In the genomic region with DNA sequence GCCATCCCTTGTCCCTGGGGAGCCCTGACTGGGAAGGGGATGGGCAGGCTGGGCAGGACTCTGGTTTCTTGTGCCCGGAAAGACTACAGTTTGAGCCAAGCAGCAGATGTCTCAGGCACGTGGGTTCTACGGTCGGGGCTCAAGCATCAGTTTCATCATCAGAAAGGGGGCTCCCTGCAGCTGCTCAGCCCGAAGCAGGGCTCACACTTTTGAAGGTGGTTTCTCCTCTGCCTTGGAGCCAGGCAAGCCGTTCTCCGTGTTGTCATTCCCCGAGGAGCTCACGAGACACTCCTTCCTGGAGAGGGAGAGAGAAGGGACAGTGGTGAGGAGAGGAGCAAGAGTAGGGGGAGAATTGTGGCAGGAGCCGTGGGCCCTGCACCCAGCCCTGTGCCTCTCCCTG, we compare ENCODE assay signal across 1 cellular context.
TF ChIP-seq lines count a peak whose summit lies in the region.

No MANE protein-coding gene starts in this region.

TF ChIP-seq in SK-N-SH, 30 proteins besides CTCF, POLR2A, EP300 and RAD21:
- TF ChIP-seq, protein P1, sequence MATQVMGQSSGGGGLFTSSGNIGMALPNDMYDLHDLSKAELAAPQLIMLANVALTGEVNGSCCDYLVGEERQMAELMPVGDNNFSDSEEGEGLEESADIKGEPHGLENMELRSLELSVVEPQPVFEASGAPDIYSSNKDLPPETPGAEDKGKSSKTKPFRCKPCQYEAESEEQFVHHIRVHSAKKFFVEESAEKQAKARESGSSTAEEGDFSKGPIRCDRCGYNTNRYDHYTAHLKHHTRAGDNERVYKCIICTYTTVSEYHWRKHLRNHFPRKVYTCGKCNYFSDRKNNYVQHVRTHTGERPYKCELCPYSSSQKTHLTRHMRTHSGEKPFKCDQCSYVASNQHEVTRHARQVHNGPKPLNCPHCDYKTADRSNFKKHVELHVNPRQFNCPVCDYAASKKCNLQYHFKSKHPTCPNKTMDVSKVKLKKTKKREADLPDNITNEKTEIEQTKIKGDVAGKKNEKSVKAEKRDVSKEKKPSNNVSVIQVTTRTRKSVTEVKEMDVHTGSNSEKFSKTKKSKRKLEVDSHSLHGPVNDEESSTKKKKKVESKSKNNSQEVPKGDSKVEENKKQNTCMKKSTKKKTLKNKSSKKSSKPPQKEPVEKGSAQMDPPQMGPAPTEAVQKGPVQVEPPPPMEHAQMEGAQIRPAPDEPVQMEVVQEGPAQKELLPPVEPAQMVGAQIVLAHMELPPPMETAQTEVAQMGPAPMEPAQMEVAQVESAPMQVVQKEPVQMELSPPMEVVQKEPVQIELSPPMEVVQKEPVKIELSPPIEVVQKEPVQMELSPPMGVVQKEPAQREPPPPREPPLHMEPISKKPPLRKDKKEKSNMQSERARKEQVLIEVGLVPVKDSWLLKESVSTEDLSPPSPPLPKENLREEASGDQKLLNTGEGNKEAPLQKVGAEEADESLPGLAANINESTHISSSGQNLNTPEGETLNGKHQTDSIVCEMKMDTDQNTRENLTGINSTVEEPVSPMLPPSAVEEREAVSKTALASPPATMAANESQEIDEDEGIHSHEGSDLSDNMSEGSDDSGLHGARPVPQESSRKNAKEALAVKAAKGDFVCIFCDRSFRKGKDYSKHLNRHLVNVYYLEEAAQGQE (IDR thresholded peaks at IDR 0.05; ENCODE audit: low read depth, low read length): no peak
- TF ChIP-seq FOSL2 (IDR thresholded peaks at IDR 0.05; ENCODE audit: borderline replicate concordance, low read depth) (no peak), RXRA (IDR thresholded peaks at IDR 0.05; ENCODE audit: borderline replicate concordance, low read depth) (no peak), YY1 (IDR thresholded peaks at IDR 0.05; ENCODE audit: low read depth) (no peak)
